25 cellular contexts compared by ENCODE assay signal in genomic region chr22:44345872-44346271, GRCh38. TPM values are rescaled to one million over a fixed set of nuclear protein-coding genes. Genes with fewer than 3 reads are reported as not detected.
DNase-seq lines count a peak whose midpoint lies in the region; ATAC-seq and TF ChIP-seq lines count a peak whose summit lies in the region.
"Had no signal": no experiment of that assay in that cellular context is flagged by ENCODE, and none has a peak within 500 bp of the region (broad histone marks: within the 10 kb centered on the region; RNA-seq: fewer than 3 reads in every experiment).

No MANE protein-coding gene starts in this region.

- no peak overlapping the region for H2AFZ ChIP-seq in SK-N-SH (ENCODE audit: low read depth)
- no peak overlapping the region for H2AFZ ChIP-seq in osteoblast (ENCODE audit: low read length)

- peaks cover 19% of the 10 kb centered on the region for H3K27me3 Mint-ChIP-seq in brain
- H3K27me3 Mint-ChIP-seq: CD4-positive, CD25-positive, alpha-beta regulatory T cell had no signal

- no peaks in the 10 kb centered on the region for H3K36me3 ChIP-seq in SK-N-SH (replicated peaks in 1 of 2; ENCODE audit: control insufficient read depth in 1 of 2, insufficient read depth in 2 of 2, low read length in 1 of 2)
- no peaks in the 10 kb centered on the region for H3K36me3 ChIP-seq in osteoblast (ENCODE audit: insufficient read depth, low read length)
- H3K36me3 ChIP-seq in effector memory CD4-positive, alpha-beta T cell (ENCODE audit: control insufficient read depth, insufficient read depth, low read length): no peaks in the 10 kb centered on the region
- H3K36me3 ChIP-seq: BE2C, BLaER1 had no signal

- peaks cover 56% of the 10 kb centered on the region for H3K4me1 Mint-ChIP-seq in brain
- H3K4me1 Mint-ChIP-seq: CD14-positive monocyte; CD4-positive, alpha-beta memory T cell; CD4-positive, CD25-positive, alpha-beta regulatory T cell; CD8-positive, alpha-beta memory T cell had no signal

- CTCF ChIA-PET in SK-N-SH (lab: Yijun Ruan, JAX): interaction anchor here (0.7 to 1.3 kb wide), 3 partner anchors 11 to 328 kb away, joined by 3 to 7 read pairs (median 3); no protein-coding TSS in a partner anchor

- TF ChIP-seq CTCF in SK-N-SH (IDR thresholded peaks at IDR 0.05) (no peak), brain (conservative IDR thresholded peaks at IDR 0.05) (no peak), osteoblast (IDR thresholded peaks at IDR 0.05; ENCODE audit: extremely low read depth, low read depth, low read length) (no peak)

- H3K4me3 ChIP-seq in SK-N-SH (ENCODE audit: low read depth in 2 of 2, low read length in 1 of 2) (no peak overlapping the region), osteoblast (ENCODE audit: insufficient read depth, low read length) (no peak overlapping the region)
- H3K4me3 ChIP-seq in effector memory CD4-positive, alpha-beta T cell (ENCODE audit: insufficient read depth, low read depth, low read length, poor library complexity, severe bottlenecking): no peak overlapping the region
- H3K4me3 ChIP-seq: BLaER1, GM12878 had no signal

- H3K4me2 ChIP-seq in SK-N-SH (no peak overlapping the region), osteoblast (ENCODE audit: insufficient read depth, low read length) (no peak overlapping the region)
- H3K4me2 ChIP-seq: BLaER1 had no signal

- H3K4me1 ChIP-seq in SK-N-SH (ENCODE audit: control insufficient read depth in 1 of 2, insufficient read depth in 2 of 2, low read depth in 1 of 2, low read length in 1 of 2) (peaks cover 3 to 44% of the 10 kb centered on the region in 2 experiments; a peak in 1 of 4 replicates), osteoblast (ENCODE audit: insufficient read depth, low read length) (peaks cover 11% of the 10 kb centered on the region)
- H3K4me1 ChIP-seq in effector memory CD4-positive, alpha-beta T cell (ENCODE audit: control insufficient read depth, insufficient read depth, low read length, poor library complexity, severe bottlenecking): no peaks in the 10 kb centered on the region

- TF ChIP-seq RAD21 in SK-N-SH (IDR thresholded peaks at IDR 0.05; ENCODE audit: low read length): no peak

- H4K20me1 ChIP-seq in SK-N-SH (ENCODE audit: insufficient read depth) (no peaks in the 10 kb centered on the region), osteoblast (ENCODE audit: insufficient read depth, low read length) (no peaks in the 10 kb centered on the region)
- H4K20me1 ChIP-seq: BLaER1 had no signal

- H3K9me3 ChIP-seq in SK-N-SH (no peaks in the 10 kb centered on the region), osteoblast (ENCODE audit: low read depth, low read length) (no peaks in the 10 kb centered on the region)
- H3K9me3 ChIP-seq in effector memory CD4-positive, alpha-beta T cell (ENCODE audit: control insufficient read depth, low read length): no peaks in the 10 kb centered on the region
- H3K9me3 ChIP-seq: BE2C, BLaER1 had no signal

- H3K9me3 Mint-ChIP-seq in brain: no peaks in the 10 kb centered on the region
- H3K9me3 Mint-ChIP-seq: CD14-positive monocyte; CD4-positive, alpha-beta memory T cell; CD4-positive, CD25-positive, alpha-beta regulatory T cell; CD8-positive, alpha-beta memory T cell had no signal

- H3K36me3 Mint-ChIP-seq in brain: no peaks in the 10 kb centered on the region
- H3K36me3 Mint-ChIP-seq: CD14-positive monocyte; CD4-positive, alpha-beta memory T cell; CD4-positive, CD25-positive, alpha-beta regulatory T cell; CD8-positive, alpha-beta memory T cell had no signal

- no peaks in the 10 kb centered on the region for H3K79me2 ChIP-seq in SK-N-SH (ENCODE audit: insufficient read depth)
- H3K79me2 ChIP-seq in osteoblast (ENCODE audit: insufficient read depth, low read length): no peaks in the 10 kb centered on the region

- no peak overlapping the region for H3K9ac ChIP-seq in SK-N-SH
- H3K9ac ChIP-seq: BLaER1 had no signal

- peaks cover 3% of the 10 kb centered on the region for H3F3A ChIP-seq in SK-N-SH (replicated peaks; ENCODE audit: insufficient read depth)

- H3K9me2 ChIP-seq in SK-N-SH: no peaks in the 10 kb centered on the region

- no peak for TF ChIP-seq EP300 in SK-N-SH (IDR thresholded peaks at IDR 0.05; ENCODE audit: borderline replicate concordance in 1 of 2, low read depth in 1 of 2, low read length in 1 of 2)

- no peaks in the 10 kb centered on the region for H3K27me3 ChIP-seq in SK-N-SH (ENCODE audit: insufficient read depth)
- peaks cover 16% of the 10 kb centered on the region for H3K27me3 ChIP-seq in osteoblast (ENCODE audit: insufficient read depth, low read length)
- H3K27me3 ChIP-seq in effector memory CD4-positive, alpha-beta T cell (replicated peaks; ENCODE audit: control insufficient read depth, insufficient read depth, low read length, poor library complexity, severe bottlenecking): no peaks in the 10 kb centered on the region
- H3K27me3 ChIP-seq: BE2C, BLaER1 had no signal

- ATAC-seq in SK-N-SH treated with all-trans-retinoic acid at 6 μM for 48 hours: no peak
- ATAC-seq: GM12878 had no signal

- DNase-seq in NCI-H1694 treated with DMSO at 0.1 percent for 48 hours (lab: John Stamatoyannopoulos, UW) (peak; percentile 39), NCI-H1694 (lab: John Stamatoyannopoulos, UW) (no peak), SK-N-SH (peak; percentile 50), osteoblast (ENCODE audit: insufficient read length, low spot score, missing footprints) (peak; percentile 49), T-helper 9 cell (no peak)
- no peak for DNase-seq in effector memory CD4-positive, alpha-beta T cell
- DNase-seq: 8988T; ACHN; BE2C; C1 segment of cervical spinal cord; CD4-positive, alpha-beta memory T cell; CD4-positive, CD25-positive, alpha-beta regulatory T cell; CD8-positive, alpha-beta memory T cell; COR-L47; DMS153; DMS53; DMS79; DND-41; EL; GDM1 had no signal

- H3K27ac ChIP-seq in SK-N-SH (ENCODE audit: low read depth in 2 of 2, low read length in 1 of 2) (no peak overlapping the region), osteoblast (ENCODE audit: low read depth, low read length) (no peak overlapping the region)
- H3K27ac ChIP-seq in effector memory CD4-positive, alpha-beta T cell (ENCODE audit: insufficient read depth, low read length, poor library complexity, severe bottlenecking): no peak overlapping the region
- H3K27ac ChIP-seq: BLaER1 had no signal

- POLR2A ChIA-PET in SK-N-SH (lab: Yijun Ruan, JAX): interaction anchor here (1.0 kb wide), 1 partner anchor 39 kb away, joined by 3 read pairs; no protein-coding TSS in a partner anchor

- no peak overlapping the region for H3K4me3 Mint-ChIP-seq in brain
- H3K4me3 Mint-ChIP-seq: CD14-positive monocyte; CD4-positive, alpha-beta memory T cell; CD4-positive, CD25-positive, alpha-beta regulatory T cell had no signal

- peak overlapping the region in 3 of 5 experiments; percentile 7 to 36 (median 21) for H3K27ac Mint-ChIP-seq in brain
- H3K27ac Mint-ChIP-seq: CD4-positive, CD25-positive, alpha-beta regulatory T cell had no signal

- 55% methylated on average over 3 of the region's 3 CpGs for WGBS in SK-N-SH (ENCODE audit: low lambda C conversion rate)

TF ChIP-seq in SK-N-SH, 30 proteins besides CTCF, POLR2A, EP300 and RAD21:
- TF ChIP-seq FOXM1 (IDR thresholded peaks at IDR 0.05; ENCODE audit: low read depth) (no peak), MEF2A (IDR thresholded peaks at IDR 0.05; ENCODE audit: borderline replicate concordance, low read depth) (no peak), GATA2 (CRISPR knock-in tag; IDR thresholded peaks at IDR 0.05) (peak; percentile 54), CHD2 (IDR thresholded peaks at IDR 0.05; ENCODE audit: low read length, partially characterized antibody) (no peak)

TF ChIP-seq in SK-N-SH treated with all-trans-retinoic acid at 6 μM for 48 hours, 23 proteins besides CTCF, POLR2A, EP300 and RAD21:
- TF ChIP-seq TCF4 (CRISPR knock-in tag; IDR thresholded peaks at IDR 0.05; ENCODE audit: borderline replicate concordance) (no peak), ZFP3 (CRISPR knock-in tag; IDR thresholded peaks at IDR 0.05) (no peak), ISL1 (CRISPR knock-in tag; IDR thresholded peaks at IDR 0.05) (no peak)

RNA-seq across cellular contexts. Expression of gene SHISAL1, which starts 33.1 kb away (rescaled TPM):
- polyA plus RNA-seq in SK-N-SH (2012; rRNA removed) (0.10 and 0.11 TPM in 2 replicates), brain (ENCODE audit: insufficient read depth, low read depth, low replicate concordance) (22.9 TPM)
- polyA plus RNA-seq in SK-N-SH (2012; cell fraction: cytosol; rRNA removed): 0.06 and 0.08 TPM in 2 replicates
- 0.06 and 0.10 TPM in 2 replicates for polyA plus RNA-seq in SK-N-SH (2012; cell fraction: nucleus; rRNA removed)
- 52.5 and 57.2 TPM in 2 replicates for total RNA-seq in osteoblast
- total RNA-seq: CD4-positive, alpha-beta memory T cell; CD4-positive, CD25-positive, alpha-beta regulatory T cell; CD8-positive, alpha-beta memory T cell; GM12878 had no signal
- polyA plus RNA-seq: CD14-positive monocyte; CD4-positive, alpha-beta memory T cell; CD4-positive, CD25-positive, alpha-beta regulatory T cell; CD8-positive, alpha-beta memory T cell; GM12878 had no signal

Comparison
In these comparisons a context has a peak if more than half of its experiments do, and no peak if none do; other contexts are left out.
1. DNase-seq: peak in NCI-H1694 treated with DMSO at 0.1 percent for 48 hours (single experiment), SK-N-SH (single experiment) and osteoblast (single experiment); none in NCI-H1694 (single experiment), T-helper 9 cell (single experiment) and effector memory CD4-positive, alpha-beta T cell (0 of 3).
2. RNA of gene SHISAL1, which starts 33.1 kb away (polyA plus RNA-seq): 22.9 TPM in brain (single experiment); 0.06 to 0.11 TPM in SK-N-SH; every median in the first group is over 10 times any median in the second.